ENCODE assay signal across 8 cellular contexts in genomic region chr2:237732790-237733349, GRCh38.
A peak's percentile ranks its signal among the peaks of the same experiment; 100 is the strongest.
DNase-seq lines count a peak whose midpoint lies in the region; ATAC-seq, FAIRE-seq and TF ChIP-seq lines count a peak whose summit lies in the region.

No MANE protein-coding gene starts in this region.

- in situ Hi-C loops in transverse colon (cut with MboI; ENCODE audit: low pct_ligation_motif_present in 1 of 4, low pct_unique_long_range_greater_than_20kb in 1 of 4, low sequenced_read_pairs in 3 of 4), result loop anchor here in 1 of 4 donors (25.0 kb wide), 1 partner anchor 146 kb away; the partner anchor contains the start of gene RAB17

- no peaks in the 10 kb centered on the region for H3K27me3 ChIP-seq in transverse colon

- H3K36me3 ChIP-seq in mesodermal cell (ENCODE audit: control insufficient read depth, insufficient read depth, low read length), result peaks cover 21% of the 10 kb centered on the region
- H3K36me3 ChIP-seq in transverse colon, result no peaks in the 10 kb centered on the region

- CTCF ChIA-PET in activated CD8-positive, alpha-beta memory T cell treated with anti-CD3 and anti-CD28 coated beads, Interleukin-2, amount 10 ng/mL, durations not matched to agents 7 days and 5 days (lab: Charles Lee), result interaction anchor here (1.3 to 3.7 kb wide), 4 partner anchors 11 to 61 kb away, joined by 3 to 24 read pairs (median 10); no protein-coding TSS in a partner anchor

- WGBS in mesodermal cell (ENCODE audit: insufficient coverage in 2 of 2), 2 experiments, result 67 to 72% methylated on average over 11 to 13 of the region's 13 CpGs
- WGBS in transverse colon (ENCODE audit: low coverage in 1 of 2), 2 donors, result 80 to 100% methylated on average over 1 to 13 of the region's 13 CpGs

- intact Hi-C loops in transverse colon (cut with DNase I; ENCODE audit: low total_unique reads), result no loop called here

- peaks cover 46% of the 10 kb centered on the region for H3K4me1 Mint-ChIP-seq in activated CD8-positive, alpha-beta memory T cell treated with anti-CD3 and anti-CD28 coated beads, Interleukin-2, amount 10 ng/mL, durations not matched to agents 7 days and 5 days
- H3K4me1 Mint-ChIP-seq in central memory CD8-positive, alpha-beta T cell, result peaks cover 81% of the 10 kb centered on the region

- H3K27ac ChIP-seq in mesodermal cell (ENCODE audit: low read depth, low read length, severe bottlenecking) (peak overlapping the region; percentile 90), transverse colon (peak overlapping the region; percentile 73 to 86 (median 82))

- ATAC-seq in activated CD8-positive, alpha-beta memory T cell treated with anti-CD3 and anti-CD28 coated beads, Interleukin-2, amount 10 ng/mL, durations not matched to agents 7 days and 5 days, result peak; percentile 27
- ATAC-seq in central memory CD8-positive, alpha-beta T cell (replicated peaks; ENCODE audit: extremely low read depth, poor library complexity, severe bottlenecking), result no peak
- ATAC-seq in stimulated activated naive CD8-positive, alpha-beta T cell treated with anti-CD3 and anti-CD28 coated beads, Interleukin-15, Interleukin-2, amounts not matched to agents 100 U/mL and 50 U/mL, for 24 hours, result no peak

- FAIRE-seq in GM19239 (lab: Jason Lieb, UNC), result no peak

- no peak for TF ChIP-seq EP300 in transverse colon (IDR thresholded peaks at IDR 0.05; ENCODE audit: low read depth)

- H3K9me3 Mint-ChIP-seq in activated CD8-positive, alpha-beta memory T cell treated with anti-CD3 and anti-CD28 coated beads, Interleukin-2, amount 10 ng/mL, durations not matched to agents 7 days and 5 days (ENCODE audit: low read depth), result no peaks in the 10 kb centered on the region
- no peaks in the 10 kb centered on the region for H3K9me3 Mint-ChIP-seq in central memory CD8-positive, alpha-beta T cell

- no peak overlapping the region for H3K4me3 ChIP-seq in mesodermal cell (ENCODE audit: extremely low read depth, insufficient read depth, low read length, poor library complexity, severe bottlenecking)
- no peak overlapping the region for H3K4me3 ChIP-seq in transverse colon

- no peak for TF ChIP-seq CTCF in transverse colon (IDR thresholded peaks at IDR 0.05)

- TF ChIP-seq POLR2A in transverse colon (IDR thresholded peaks at IDR 0.05), result no peak

- H3K4me1 ChIP-seq in mesodermal cell (ENCODE audit: control insufficient read depth, insufficient read depth, low read length, poor library complexity, severe bottlenecking) (peaks cover 57% of the 10 kb centered on the region), transverse colon (peaks cover 29 to 86% (median 45%) of the 10 kb centered on the region in 4 donors)

- H3K36me3 Mint-ChIP-seq in activated CD8-positive, alpha-beta memory T cell treated with anti-CD3 and anti-CD28 coated beads, Interleukin-2, amount 10 ng/mL, durations not matched to agents 7 days and 5 days, result peaks cover 24% of the 10 kb centered on the region
- peaks cover 35% of the 10 kb centered on the region for H3K36me3 Mint-ChIP-seq in central memory CD8-positive, alpha-beta T cell (ENCODE audit: insufficient read depth)

- no peaks in the 10 kb centered on the region for H3K27me3 Mint-ChIP-seq in activated CD8-positive, alpha-beta memory T cell treated with anti-CD3 and anti-CD28 coated beads, Interleukin-2, amount 10 ng/mL, durations not matched to agents 7 days and 5 days
- H3K27me3 Mint-ChIP-seq in central memory CD8-positive, alpha-beta T cell, result no peaks in the 10 kb centered on the region

- H3K27ac Mint-ChIP-seq in activated CD8-positive, alpha-beta memory T cell treated with anti-CD3 and anti-CD28 coated beads, Interleukin-2, amount 10 ng/mL, durations not matched to agents 7 days and 5 days, result peak overlapping the region; percentile 64
- peak overlapping the region; percentile 83 for H3K27ac Mint-ChIP-seq in central memory CD8-positive, alpha-beta T cell (ENCODE audit: low read depth)

- no peak for DNase-seq in activated CD8-positive, alpha-beta memory T cell treated with anti-CD3 and anti-CD28 coated beads, Interleukin-2, amount 10 ng/mL, durations not matched to agents 7 days and 5 days
- DNase-seq in activated CD8-positive, alpha-beta memory T cell treated with anti-CD3 and anti-CD28 coated beads, Interleukin-2, amount 50 U/mL, for 48 hours, result no peak
- DNase-seq in central memory CD8-positive, alpha-beta T cell (ENCODE audit: low spot score in 2 of 2), result no peak
- DNase-seq in transverse colon, result no peak
- no peak for DNase-seq in GM19239 (ENCODE audit: insufficient read length, low spot score)
- DNase-seq in activated CD4-positive, CD25-positive, alpha-beta regulatory T cell (lab: John Stamatoyannopoulos, UW), result no peak
- no peak for DNase-seq in stimulated activated naive CD8-positive, alpha-beta T cell treated with anti-CD3 and anti-CD28 coated beads, Interleukin-15, Interleukin-2, amounts not matched to agents 100 U/mL and 50 U/mL, for 24 hours

- H3K9me3 ChIP-seq in mesodermal cell (ENCODE audit: control insufficient read depth, low read length) (no peaks in the 10 kb centered on the region), transverse colon (no peaks in the 10 kb centered on the region)

- H3K4me3 Mint-ChIP-seq in activated CD8-positive, alpha-beta memory T cell treated with anti-CD3 and anti-CD28 coated beads, Interleukin-2, amount 10 ng/mL, durations not matched to agents 7 days and 5 days, result no peak overlapping the region
- H3K4me3 Mint-ChIP-seq in central memory CD8-positive, alpha-beta T cell, result peak overlapping the region; percentile 50
